Comparison of ENCODE assay signal across 11 cellular contexts in genomic region chr9:107784235-107784958, GRCh38.
A peak's percentile ranks its signal among the peaks of the same experiment; 100 is the strongest.
DNase-seq lines count a peak whose midpoint lies in the region; ATAC-seq, FAIRE-seq and TF ChIP-seq lines count a peak whose summit lies in the region.
"Had no signal": no experiment of that assay in that cellular context is flagged by ENCODE, and none has a peak within 500 bp of the region (broad histone marks: within the 10 kb centered on the region; RNA-seq: fewer than 3 reads in every experiment).

No MANE protein-coding gene starts in this region.

- no peak overlapping the region for H3K9ac ChIP-seq in HepG2 (ENCODE audit: insufficient read depth, low read depth, low read length)

- no peak for FAIRE-seq in HepG2 (lab: Jason Lieb, UNC)

- H3K4me1 ChIP-seq in ACC112 (ENCODE audit: control insufficient read depth, insufficient read depth, low read length, unreplicated experiment) (peaks cover 25% of the 10 kb centered on the region), HepG2 (ENCODE audit: insufficient read depth, low read length) (no peaks in the 10 kb centered on the region), ascending aorta (no peaks in the 10 kb centered on the region)

- H3K36me3 ChIP-seq in ACC112 (ENCODE audit: insufficient read depth, low read length) (no peaks in the 10 kb centered on the region), HepG2 (replicated peaks in 1 of 2; ENCODE audit: control insufficient read depth in 1 of 2, insufficient read depth in 2 of 2, low read length in 2 of 2) (no peaks in the 10 kb centered on the region), ascending aorta (no peaks in the 10 kb centered on the region)
- H3K36me3 ChIP-seq: BLaER1 treated with 17β-estradiol and CSF1 and Interleukin-3, amounts not matched to agents 10 nM and 100 nM had no signal

- 11% methylated on average over 10 of the region's 12 CpGs for WGBS in HepG2 (ENCODE audit: low lambda C conversion rate)

- H3K9me3 ChIP-seq in HepG2 (ENCODE audit: low read length) (no peaks in the 10 kb centered on the region), ascending aorta (no peaks in the 10 kb centered on the region)

- no peak overlapping the region for H3K4me2 ChIP-seq in HepG2 (ENCODE audit: low read depth, low read length)

- H3K79me2 ChIP-seq in ACC112 (ENCODE audit: control insufficient read depth, insufficient read depth, low read length, unreplicated experiment) (no peaks in the 10 kb centered on the region), HepG2 (ENCODE audit: insufficient read depth, low read length) (no peaks in the 10 kb centered on the region)

- TF ChIP-seq CTCF in HepG2 (CRISPR knock-in tag; IDR thresholded peaks at IDR 0.05) (no peak), ascending aorta (IDR thresholded peaks at IDR 0.05) (no peak)

- DNase-seq in KBM-7 (peak; percentile 43), dermis blood vessel endothelial cell (peak; percentile 23), HepG2 (ENCODE audit: low spot score) (no peak), activated gamma-delta T cell treated with Interleukin-2 at 50 U/mL for 16 hours (no peak), ascending aorta (ENCODE audit: low spot score in 2 of 2) (no peak)
- DNase-seq: NCI-H1694 treated with DMSO at 0.1 percent for 48 hours; stimulated activated naive CD4-positive, alpha-beta T cell treated with Interleukin-2 at 50 U/mL for 16 hours had no signal

- TF ChIP-seq POLR2A in HepG2 (IDR thresholded peaks at IDR 0.05; ENCODE audit: insufficient read depth in 1 of 2, low read depth in 2 of 2, low read length in 2 of 2) = no peak

- no TSS peak for BruUV-seq in HepG2 (replicated peaks; lab: Mats Ljungman, UMichigan)

- POLR2A ChIA-PET in HepG2 (lab: Yijun Ruan, JAX) = no interaction called here

- H3K27ac ChIP-seq in ACC112 (ENCODE audit: low read depth, low read length) (peak overlapping the region; percentile 59), HepG2 (ENCODE audit: extremely low read length, insufficient read depth, low read length) (no peak overlapping the region), ascending aorta (no peak overlapping the region)

- H3K27me3 ChIP-seq in ACC112 (ENCODE audit: insufficient read depth, low read length) = no peaks in the 10 kb centered on the region
- H3K27me3 ChIP-seq in HepG2 (ENCODE audit: control insufficient read depth in 1 of 2, insufficient read depth in 2 of 2, low read length in 2 of 2) = no peaks in the 10 kb centered on the region
- H3K27me3 ChIP-seq in ascending aorta = no peaks in the 10 kb centered on the region
- H3K27me3 ChIP-seq: BLaER1 treated with 17β-estradiol and CSF1 and Interleukin-3, amounts not matched to agents 10 nM and 100 nM had no signal

- CTCF ChIA-PET in HepG2 (lab: Yijun Ruan, JAX; ENCODE audit: low intra/inter-chr PET ratio, low total read pairs) = no interaction called here

- in situ Hi-C loops in KBM-7 (cut with MboI; ENCODE audit: low pct_unique_long_range_greater_than_20kb, low sequenced_read_pairs) (no loop called here), HepG2 (cut with HindIII; ENCODE audit: extremely low pct_ligation_motif_present, low pct_unique_long_range_greater_than_20kb) (no loop called here)

- TF ChIP-seq EP300 in HepG2 (IDR thresholded peaks at IDR 0.05; ENCODE audit: low read depth in 2 of 2, low read length in 2 of 2) (no peak), HepG2 (CRISPR knock-in tag; IDR thresholded peaks at IDR 0.05; ENCODE audit: borderline replicate concordance) (no peak)

- H2AFZ ChIP-seq in ACC112 (ENCODE audit: low read length, unreplicated experiment) = peak overlapping the region; percentile 23
- no peak overlapping the region for H2AFZ ChIP-seq in HepG2 (ENCODE audit: low read length)

- TF ChIP-seq RAD21 in HepG2 (CRISPR knock-in tag; IDR thresholded peaks at IDR 0.05) = no peak

- ATAC-seq in HepG2 = peak; percentile 45
- ATAC-seq in GM21786 (IDR thresholded peaks at IDR 0.05; ENCODE audit: unreplicated experiment) = no peak
- ATAC-seq in GM19463 (IDR thresholded peaks at IDR 0.05; ENCODE audit: unreplicated experiment) = no peak

- H3K4me3 ChIP-seq in ACC112 (ENCODE audit: low read depth, low read length) (no peak overlapping the region), HepG2 (replicated peaks in 1 of 3; ENCODE audit: insufficient read depth in 1 of 3, low read depth in 2 of 3, low read length in 3 of 3) (no peak overlapping the region), ascending aorta (no peak overlapping the region)
- H3K4me3 ChIP-seq: BLaER1 treated with 17β-estradiol and CSF1 and Interleukin-3, amounts not matched to agents 10 nM and 100 nM had no signal

- intact Hi-C loops in HepG2 (cut with micrococcal nuclease; ENCODE audit: unreplicated experiment) = no loop called here
- intact Hi-C loops in ascending aorta (cut with DNase I) = no loop called here

- no peaks in the 10 kb centered on the region for H4K20me1 ChIP-seq in HepG2 (ENCODE audit: insufficient read depth, low read length)
- H4K20me1 ChIP-seq: BLaER1 treated with 17β-estradiol and CSF1 and Interleukin-3, amounts not matched to agents 10 nM and 100 nM had no signal

TF ChIP-seq in HepG2, 621 proteins besides CTCF, POLR2A, EP300 and RAD21:
- TF ChIP-seq ZNF598 (CRISPR knock-in tag; IDR thresholded peaks at IDR 0.05; ENCODE audit: borderline replicate concordance) = no peak
- no peak for TF ChIP-seq SP4 (CRISPR knock-in tag; IDR thresholded peaks at IDR 0.05)
- TF ChIP-seq ZNF414 (CRISPR knock-in tag; IDR thresholded peaks at IDR 0.05) = no peak
- TF ChIP-seq MAFK (conservative IDR thresholded peaks at IDR 0.05 in 1 of 2, IDR thresholded peaks at IDR 0.05 in 1 of 2; ENCODE audit: low read length in 2 of 2) = peak in 1 of 2 experiments; percentile 33; a peak in 2 of 4 replicates
- TF ChIP-seq ZNF792 (CRISPR knock-in tag; IDR thresholded peaks at IDR 0.05) = no peak
- no peak for TF ChIP-seq ZFYVE20 (CRISPR knock-in tag; IDR thresholded peaks at IDR 0.05; ENCODE audit: borderline replicate concordance, low read depth)
- TF ChIP-seq SRSF9 (IDR thresholded peaks at IDR 0.05; ENCODE audit: borderline replicate concordance, insufficient read depth, low read depth, low read length, poor library complexity, severe bottlenecking) = no peak
- TF ChIP-seq MAFF (IDR thresholded peaks at IDR 0.05; ENCODE audit: low read depth, low read length) = peak; percentile 43; the same call in 1 of the 2 replicates
- TF ChIP-seq ZNF138 (CRISPR knock-in tag; IDR thresholded peaks at IDR 0.05; ENCODE audit: low read depth) = no peak
- no peak for TF ChIP-seq WIZ (CRISPR knock-in tag; IDR thresholded peaks at IDR 0.05)
- no peak for TF ChIP-seq SIN3A (IDR thresholded peaks at IDR 0.05; ENCODE audit: borderline replicate concordance, low read depth, low read length)
- TF ChIP-seq ZNF841 (CRISPR knock-in tag; IDR thresholded peaks at IDR 0.05; ENCODE audit: borderline replicate concordance) = no peak
- TF ChIP-seq ZBTB46 (CRISPR knock-in tag; IDR thresholded peaks at IDR 0.05; ENCODE audit: borderline replicate concordance) = no peak
- no peak for TF ChIP-seq KDM2A (CRISPR knock-in tag; IDR thresholded peaks at IDR 0.05; ENCODE audit: borderline replicate concordance, low read depth)
- no peak for TF ChIP-seq RFXANK (CRISPR knock-in tag; IDR thresholded peaks at IDR 0.05)
- TF ChIP-seq ZNF784 (CRISPR knock-in tag; IDR thresholded peaks at IDR 0.05; ENCODE audit: borderline replicate concordance) = no peak
- TF ChIP-seq ZNF335 (CRISPR knock-in tag; IDR thresholded peaks at IDR 0.05) = no peak
- no peak for TF ChIP-seq HBP1 (CRISPR knock-in tag; IDR thresholded peaks at IDR 0.05; ENCODE audit: low read depth)

Comparison
In these comparisons a context has a peak if more than half of its experiments do, and no peak if none do; other contexts are left out.
1. DNase-seq: peak in KBM-7 (single experiment) and dermis blood vessel endothelial cell (single experiment); none in HepG2 (single experiment), activated gamma-delta T cell treated with Interleukin-2 at 50 U/mL for 16 hours (single experiment) and ascending aorta (0 of 2).